Comparison of ENCODE assay signal across 1 cellular context in genomic region chr6:105259912-105260889, GRCh38.
TF ChIP-seq lines count a peak whose summit lies in the region.

No MANE protein-coding gene starts in this region.

TF ChIP-seq in GM12878, 131 proteins besides CTCF, POLR2A, EP300 and RAD21 (continued from another document):
- TF ChIP-seq, protein P1, sequence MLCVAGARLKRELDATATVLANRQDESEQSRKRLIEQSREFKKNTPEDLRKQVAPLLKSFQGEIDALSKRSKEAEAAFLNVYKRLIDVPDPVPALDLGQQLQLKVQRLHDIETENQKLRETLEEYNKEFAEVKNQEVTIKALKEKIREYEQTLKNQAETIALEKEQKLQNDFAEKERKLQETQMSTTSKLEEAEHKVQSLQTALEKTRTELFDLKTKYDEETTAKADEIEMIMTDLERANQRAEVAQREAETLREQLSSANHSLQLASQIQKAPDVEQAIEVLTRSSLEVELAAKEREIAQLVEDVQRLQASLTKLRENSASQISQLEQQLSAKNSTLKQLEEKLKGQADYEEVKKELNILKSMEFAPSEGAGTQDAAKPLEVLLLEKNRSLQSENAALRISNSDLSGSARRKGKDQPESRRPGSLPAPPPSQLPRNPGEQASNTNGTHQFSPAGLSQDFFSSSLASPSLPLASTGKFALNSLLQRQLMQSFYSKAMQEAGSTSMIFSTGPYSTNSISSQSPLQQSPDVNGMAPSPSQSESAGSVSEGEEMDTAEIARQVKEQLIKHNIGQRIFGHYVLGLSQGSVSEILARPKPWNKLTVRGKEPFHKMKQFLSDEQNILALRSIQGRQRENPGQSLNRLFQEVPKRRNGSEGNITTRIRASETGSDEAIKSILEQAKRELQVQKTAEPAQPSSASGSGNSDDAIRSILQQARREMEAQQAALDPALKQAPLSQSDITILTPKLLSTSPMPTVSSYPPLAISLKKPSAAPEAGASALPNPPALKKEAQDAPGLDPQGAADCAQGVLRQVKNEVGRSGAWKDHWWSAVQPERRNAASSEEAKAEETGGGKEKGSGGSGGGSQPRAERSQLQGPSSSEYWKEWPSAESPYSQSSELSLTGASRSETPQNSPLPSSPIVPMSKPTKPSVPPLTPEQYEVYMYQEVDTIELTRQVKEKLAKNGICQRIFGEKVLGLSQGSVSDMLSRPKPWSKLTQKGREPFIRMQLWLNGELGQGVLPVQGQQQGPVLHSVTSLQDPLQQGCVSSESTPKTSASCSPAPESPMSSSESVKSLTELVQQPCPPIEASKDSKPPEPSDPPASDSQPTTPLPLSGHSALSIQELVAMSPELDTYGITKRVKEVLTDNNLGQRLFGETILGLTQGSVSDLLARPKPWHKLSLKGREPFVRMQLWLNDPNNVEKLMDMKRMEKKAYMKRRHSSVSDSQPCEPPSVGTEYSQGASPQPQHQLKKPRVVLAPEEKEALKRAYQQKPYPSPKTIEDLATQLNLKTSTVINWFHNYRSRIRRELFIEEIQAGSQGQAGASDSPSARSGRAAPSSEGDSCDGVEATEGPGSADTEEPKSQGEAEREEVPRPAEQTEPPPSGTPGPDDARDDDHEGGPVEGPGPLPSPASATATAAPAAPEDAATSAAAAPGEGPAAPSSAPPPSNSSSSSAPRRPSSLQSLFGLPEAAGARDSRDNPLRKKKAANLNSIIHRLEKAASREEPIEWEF (IDR thresholded peaks at IDR 0.05; ENCODE audit: insufficient replicate concordance, low read depth, low read length), result no peak
- TF ChIP-seq, protein P2, sequence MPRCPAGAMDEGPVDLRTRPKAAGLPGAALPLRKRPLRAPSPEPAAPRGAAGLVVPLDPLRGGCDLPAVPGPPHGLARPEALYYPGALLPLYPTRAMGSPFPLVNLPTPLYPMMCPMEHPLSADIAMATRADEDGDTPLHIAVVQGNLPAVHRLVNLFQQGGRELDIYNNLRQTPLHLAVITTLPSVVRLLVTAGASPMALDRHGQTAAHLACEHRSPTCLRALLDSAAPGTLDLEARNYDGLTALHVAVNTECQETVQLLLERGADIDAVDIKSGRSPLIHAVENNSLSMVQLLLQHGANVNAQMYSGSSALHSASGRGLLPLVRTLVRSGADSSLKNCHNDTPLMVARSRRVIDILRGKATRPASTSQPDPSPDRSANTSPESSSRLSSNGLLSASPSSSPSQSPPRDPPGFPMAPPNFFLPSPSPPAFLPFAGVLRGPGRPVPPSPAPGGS (IDR thresholded peaks at IDR 0.05; ENCODE audit: borderline replicate concordance, insufficient read depth, low read depth, low read length, poor library complexity, severe bottlenecking), result no peak
- TF ChIP-seq, protein P3, sequence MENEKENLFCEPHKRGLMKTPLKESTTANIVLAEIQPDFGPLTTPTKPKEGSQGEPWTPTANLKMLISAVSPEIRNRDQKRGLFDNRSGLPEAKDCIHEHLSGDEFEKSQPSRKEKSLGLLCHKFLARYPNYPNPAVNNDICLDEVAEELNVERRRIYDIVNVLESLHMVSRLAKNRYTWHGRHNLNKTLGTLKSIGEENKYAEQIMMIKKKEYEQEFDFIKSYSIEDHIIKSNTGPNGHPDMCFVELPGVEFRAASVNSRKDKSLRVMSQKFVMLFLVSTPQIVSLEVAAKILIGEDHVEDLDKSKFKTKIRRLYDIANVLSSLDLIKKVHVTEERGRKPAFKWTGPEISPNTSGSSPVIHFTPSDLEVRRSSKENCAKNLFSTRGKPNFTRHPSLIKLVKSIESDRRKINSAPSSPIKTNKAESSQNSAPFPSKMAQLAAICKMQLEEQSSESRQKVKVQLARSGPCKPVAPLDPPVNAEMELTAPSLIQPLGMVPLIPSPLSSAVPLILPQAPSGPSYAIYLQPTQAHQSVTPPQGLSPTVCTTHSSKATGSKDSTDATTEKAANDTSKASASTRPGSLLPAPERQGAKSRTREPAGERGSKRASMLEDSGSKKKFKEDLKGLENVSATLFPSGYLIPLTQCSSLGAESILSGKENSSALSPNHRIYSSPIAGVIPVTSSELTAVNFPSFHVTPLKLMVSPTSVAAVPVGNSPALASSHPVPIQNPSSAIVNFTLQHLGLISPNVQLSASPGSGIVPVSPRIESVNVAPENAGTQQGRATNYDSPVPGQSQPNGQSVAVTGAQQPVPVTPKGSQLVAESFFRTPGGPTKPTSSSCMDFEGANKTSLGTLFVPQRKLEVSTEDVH (IDR thresholded peaks at IDR 0.05; ENCODE audit: low read depth, partially characterized antibody), result no peak
- no peak for TF ChIP-seq ZNF592 (IDR thresholded peaks at IDR 0.05)
- no peak for TF ChIP-seq CBX3 (IDR thresholded peaks at IDR 0.05; ENCODE audit: borderline replicate concordance, low read depth)
- TF ChIP-seq CBFB (IDR thresholded peaks at IDR 0.05; ENCODE audit: low read depth), result no peak
- TF ChIP-seq NFYA (IDR thresholded peaks at IDR 0.05; ENCODE audit: borderline replicate concordance, low read depth, low read length), result no peak
- no peak for TF ChIP-seq BMI1 (IDR thresholded peaks at IDR 0.05; ENCODE audit: borderline replicate concordance)
- TF ChIP-seq SIN3A (IDR thresholded peaks at IDR 0.05; ENCODE audit: low read depth, low read length), result no peak
- no peak for TF ChIP-seq NR2C1 (IDR thresholded peaks at IDR 0.05)
- TF ChIP-seq ATF7 (IDR thresholded peaks at IDR 0.05; ENCODE audit: low read depth), result no peak
- no peak for TF ChIP-seq EGR1 (IDR thresholded peaks at IDR 0.05; ENCODE audit: borderline replicate concordance in 1 of 2, low read depth in 2 of 2, low read length in 2 of 2)
- TF ChIP-seq DPF2 (IDR thresholded peaks at IDR 0.05), result no peak
